Comparison of ENCODE assay signal across 1 cellular context in the genomic region with DNA sequence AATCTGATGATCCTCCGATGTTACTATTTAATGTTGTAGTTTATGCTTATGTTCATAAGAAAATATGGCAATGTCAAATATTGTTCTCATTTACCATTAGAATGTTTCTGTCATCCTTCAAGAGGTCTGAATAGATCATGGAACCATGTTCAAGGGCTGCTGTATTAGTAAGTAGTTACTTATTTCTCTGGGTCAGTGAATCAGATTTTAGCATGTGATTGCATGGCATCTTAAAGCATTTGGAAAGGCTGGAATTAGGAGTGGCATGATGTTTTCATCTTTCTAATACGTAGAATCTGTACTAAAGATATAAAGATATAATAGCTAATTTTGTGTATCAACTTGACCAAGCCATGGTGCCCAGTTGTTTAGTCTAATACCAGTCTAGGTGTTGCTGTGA.
TF ChIP-seq lines count a peak whose summit lies in the region.

No MANE protein-coding gene starts in this region.

TF ChIP-seq in H1, 55 proteins besides CTCF, POLR2A, EP300 and RAD21:
- TF ChIP-seq POLR2AphosphoS5 (IDR thresholded peaks at IDR 0.05; ENCODE audit: low read depth, low read length) (no peak), JUND (IDR thresholded peaks at IDR 0.05; ENCODE audit: low read length) (no peak), CHD2 (IDR thresholded peaks at IDR 0.05; ENCODE audit: low read length) (no peak), SAP30 (IDR thresholded peaks at IDR 0.05; ENCODE audit: insufficient read depth, insufficient replicate concordance, low read length) (no peak), TAF7 (optimal IDR thresholded peaks at IDR 0.05; ENCODE audit: borderline replicate concordance, low read depth, low read length) (no peak), KDM1A (IDR thresholded peaks at IDR 0.05; ENCODE audit: borderline replicate concordance, low read length) (no peak), TAF1 (IDR thresholded peaks at IDR 0.05; ENCODE audit: low read depth, low read length) (no peak), RBBP5 (IDR thresholded peaks at IDR 0.05; ENCODE audit: borderline replicate concordance, low read depth, low read length) (no peak), RXRA (IDR thresholded peaks at IDR 0.05; ENCODE audit: insufficient read depth, low read depth, low read length) (no peak), NRF1 (IDR thresholded peaks at IDR 0.05; ENCODE audit: low read depth, low read length) (no peak), CEBPB (IDR thresholded peaks at IDR 0.05; ENCODE audit: low read depth, low read length) (no peak), CBX5 (IDR thresholded peaks at IDR 0.05; ENCODE audit: low read depth, low read length) (no peak)
- TF ChIP-seq, protein P1, sequence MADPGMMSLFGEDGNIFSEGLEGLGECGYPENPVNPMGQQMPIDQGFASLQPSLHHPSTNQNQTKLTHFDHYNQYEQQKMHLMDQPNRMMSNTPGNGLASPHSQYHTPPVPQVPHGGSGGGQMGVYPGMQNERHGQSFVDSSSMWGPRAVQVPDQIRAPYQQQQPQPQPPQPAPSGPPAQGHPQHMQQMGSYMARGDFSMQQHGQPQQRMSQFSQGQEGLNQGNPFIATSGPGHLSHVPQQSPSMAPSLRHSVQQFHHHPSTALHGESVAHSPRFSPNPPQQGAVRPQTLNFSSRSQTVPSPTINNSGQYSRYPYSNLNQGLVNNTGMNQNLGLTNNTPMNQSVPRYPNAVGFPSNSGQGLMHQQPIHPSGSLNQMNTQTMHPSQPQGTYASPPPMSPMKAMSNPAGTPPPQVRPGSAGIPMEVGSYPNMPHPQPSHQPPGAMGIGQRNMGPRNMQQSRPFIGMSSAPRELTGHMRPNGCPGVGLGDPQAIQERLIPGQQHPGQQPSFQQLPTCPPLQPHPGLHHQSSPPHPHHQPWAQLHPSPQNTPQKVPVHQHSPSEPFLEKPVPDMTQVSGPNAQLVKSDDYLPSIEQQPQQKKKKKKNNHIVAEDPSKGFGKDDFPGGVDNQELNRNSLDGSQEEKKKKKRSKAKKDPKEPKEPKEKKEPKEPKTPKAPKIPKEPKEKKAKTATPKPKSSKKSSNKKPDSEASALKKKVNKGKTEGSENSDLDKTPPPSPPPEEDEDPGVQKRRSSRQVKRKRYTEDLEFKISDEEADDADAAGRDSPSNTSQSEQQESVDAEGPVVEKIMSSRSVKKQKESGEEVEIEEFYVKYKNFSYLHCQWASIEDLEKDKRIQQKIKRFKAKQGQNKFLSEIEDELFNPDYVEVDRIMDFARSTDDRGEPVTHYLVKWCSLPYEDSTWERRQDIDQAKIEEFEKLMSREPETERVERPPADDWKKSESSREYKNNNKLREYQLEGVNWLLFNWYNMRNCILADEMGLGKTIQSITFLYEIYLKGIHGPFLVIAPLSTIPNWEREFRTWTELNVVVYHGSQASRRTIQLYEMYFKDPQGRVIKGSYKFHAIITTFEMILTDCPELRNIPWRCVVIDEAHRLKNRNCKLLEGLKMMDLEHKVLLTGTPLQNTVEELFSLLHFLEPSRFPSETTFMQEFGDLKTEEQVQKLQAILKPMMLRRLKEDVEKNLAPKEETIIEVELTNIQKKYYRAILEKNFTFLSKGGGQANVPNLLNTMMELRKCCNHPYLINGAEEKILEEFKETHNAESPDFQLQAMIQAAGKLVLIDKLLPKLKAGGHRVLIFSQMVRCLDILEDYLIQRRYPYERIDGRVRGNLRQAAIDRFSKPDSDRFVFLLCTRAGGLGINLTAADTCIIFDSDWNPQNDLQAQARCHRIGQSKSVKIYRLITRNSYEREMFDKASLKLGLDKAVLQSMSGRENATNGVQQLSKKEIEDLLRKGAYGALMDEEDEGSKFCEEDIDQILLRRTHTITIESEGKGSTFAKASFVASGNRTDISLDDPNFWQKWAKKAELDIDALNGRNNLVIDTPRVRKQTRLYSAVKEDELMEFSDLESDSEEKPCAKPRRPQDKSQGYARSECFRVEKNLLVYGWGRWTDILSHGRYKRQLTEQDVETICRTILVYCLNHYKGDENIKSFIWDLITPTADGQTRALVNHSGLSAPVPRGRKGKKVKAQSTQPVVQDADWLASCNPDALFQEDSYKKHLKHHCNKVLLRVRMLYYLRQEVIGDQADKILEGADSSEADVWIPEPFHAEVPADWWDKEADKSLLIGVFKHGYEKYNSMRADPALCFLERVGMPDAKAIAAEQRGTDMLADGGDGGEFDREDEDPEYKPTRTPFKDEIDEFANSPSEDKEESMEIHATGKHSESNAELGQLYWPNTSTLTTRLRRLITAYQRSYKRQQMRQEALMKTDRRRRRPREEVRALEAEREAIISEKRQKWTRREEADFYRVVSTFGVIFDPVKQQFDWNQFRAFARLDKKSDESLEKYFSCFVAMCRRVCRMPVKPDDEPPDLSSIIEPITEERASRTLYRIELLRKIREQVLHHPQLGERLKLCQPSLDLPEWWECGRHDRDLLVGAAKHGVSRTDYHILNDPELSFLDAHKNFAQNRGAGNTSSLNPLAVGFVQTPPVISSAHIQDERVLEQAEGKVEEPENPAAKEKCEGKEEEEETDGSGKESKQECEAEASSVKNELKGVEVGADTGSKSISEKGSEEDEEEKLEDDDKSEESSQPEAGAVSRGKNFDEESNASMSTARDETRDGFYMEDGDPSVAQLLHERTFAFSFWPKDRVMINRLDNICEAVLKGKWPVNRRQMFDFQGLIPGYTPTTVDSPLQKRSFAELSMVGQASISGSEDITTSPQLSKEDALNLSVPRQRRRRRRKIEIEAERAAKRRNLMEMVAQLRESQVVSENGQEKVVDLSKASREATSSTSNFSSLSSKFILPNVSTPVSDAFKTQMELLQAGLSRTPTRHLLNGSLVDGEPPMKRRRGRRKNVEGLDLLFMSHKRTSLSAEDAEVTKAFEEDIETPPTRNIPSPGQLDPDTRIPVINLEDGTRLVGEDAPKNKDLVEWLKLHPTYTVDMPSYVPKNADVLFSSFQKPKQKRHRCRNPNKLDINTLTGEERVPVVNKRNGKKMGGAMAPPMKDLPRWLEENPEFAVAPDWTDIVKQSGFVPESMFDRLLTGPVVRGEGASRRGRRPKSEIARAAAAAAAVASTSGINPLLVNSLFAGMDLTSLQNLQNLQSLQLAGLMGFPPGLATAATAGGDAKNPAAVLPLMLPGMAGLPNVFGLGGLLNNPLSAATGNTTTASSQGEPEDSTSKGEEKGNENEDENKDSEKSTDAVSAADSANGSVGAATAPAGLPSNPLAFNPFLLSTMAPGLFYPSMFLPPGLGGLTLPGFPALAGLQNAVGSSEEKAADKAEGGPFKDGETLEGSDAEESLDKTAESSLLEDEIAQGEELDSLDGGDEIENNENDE (IDR thresholded peaks at IDR 0.05; ENCODE audit: insufficient replicate concordance, low read length): no peak
- TF ChIP-seq, protein P2, sequence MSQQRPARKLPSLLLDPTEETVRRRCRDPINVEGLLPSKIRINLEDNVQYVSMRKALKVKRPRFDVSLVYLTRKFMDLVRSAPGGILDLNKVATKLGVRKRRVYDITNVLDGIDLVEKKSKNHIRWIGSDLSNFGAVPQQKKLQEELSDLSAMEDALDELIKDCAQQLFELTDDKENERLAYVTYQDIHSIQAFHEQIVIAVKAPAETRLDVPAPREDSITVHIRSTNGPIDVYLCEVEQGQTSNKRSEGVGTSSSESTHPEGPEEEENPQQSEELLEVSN (IDR thresholded peaks at IDR 0.05): no peak
